Comparison of ENCODE assay signal across 9 cellular contexts in the genomic region with DNA sequence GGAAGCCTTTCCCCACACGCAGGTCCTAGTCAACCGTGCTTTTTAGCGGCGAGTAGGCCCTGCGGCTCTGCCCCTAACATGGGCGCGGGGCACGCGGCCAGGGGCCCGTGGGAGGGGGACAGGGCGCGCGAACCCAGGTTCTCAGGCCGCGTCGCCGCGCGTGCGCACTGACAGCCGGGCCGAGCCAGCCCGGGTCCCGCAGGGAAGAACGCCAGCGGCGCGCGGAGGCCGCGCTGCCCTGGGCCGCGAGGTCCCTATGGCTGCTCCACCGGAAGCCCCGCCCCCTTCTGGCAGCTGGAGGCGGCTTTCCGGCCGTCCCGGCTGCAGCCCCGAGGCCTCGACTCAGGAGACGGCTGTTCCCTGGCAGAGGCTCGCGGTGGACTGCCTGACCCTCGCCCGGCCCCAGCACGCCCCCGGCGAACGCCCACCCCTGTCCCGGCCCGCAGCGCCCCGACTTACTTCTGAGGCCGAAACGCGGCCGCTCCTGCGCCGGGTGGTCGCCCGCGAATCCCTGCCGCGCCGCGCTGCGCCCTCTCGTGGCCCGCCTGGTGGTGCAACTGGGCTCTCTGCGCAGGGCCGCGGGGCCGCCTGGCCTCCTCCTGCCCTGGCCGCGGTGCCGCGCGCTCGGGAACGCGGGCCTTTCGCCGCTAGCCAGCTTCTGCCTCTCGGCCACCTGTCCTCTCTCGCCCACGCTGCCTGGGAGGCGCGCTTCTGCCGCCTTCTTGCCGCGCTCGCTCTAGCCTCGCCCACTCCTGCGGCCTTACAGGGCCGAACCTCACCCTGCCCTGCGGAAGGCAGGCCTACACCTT. TPM values are rescaled to one million over a fixed set of nuclear protein-coding genes. Genes with fewer than 3 reads are reported as not detected.
DNase-seq lines count a peak whose midpoint lies in the region; ATAC-seq and TF ChIP-seq lines count a peak whose summit lies in the region.
"Had no signal": no experiment of that assay in that cellular context is flagged by ENCODE, and none has a peak within 500 bp of the region (broad histone marks: within the 10 kb centered on the region; RNA-seq: fewer than 3 reads in every experiment).

No MANE protein-coding gene starts in this region.

- DNase-seq in CD1c-positive myeloid dendritic cell (ENCODE audit: extremely low spot score) (peak; percentile 93), NCI-H524 treated with DMSO at 0.1 percent for 48 hours (lab: John Stamatoyannopoulos, UW) (peak; percentile 43), coronary artery (ENCODE audit: low spot score) (peak; percentile 93), left lung (peak; percentile 92 to 98)
- DNase-seq in activated CD4-positive, alpha-beta T cell treated with anti-CD3 and anti-CD28 coated beads, Interleukin-2, amount 10 ng/mL, durations not matched to agents 7 days and 5 days = peak; percentile 86
- peak; percentile 73 for DNase-seq in stimulated activated CD4-positive, alpha-beta T cell treated with anti-CD3 and anti-CD28 coated beads, Interleukin-2, amount 100 ng/mL, for 4 hours (ENCODE audit: low read depth)

- TF ChIP-seq CTCF in coronary artery (IDR thresholded peaks at IDR 0.05) (peak; percentile 93), left lung (IDR thresholded peaks at IDR 0.05) (peak; percentile 94)

- H3K4me3 Mint-ChIP-seq in activated CD4-positive, alpha-beta T cell treated with anti-CD3 and anti-CD28 coated beads, Interleukin-2, amount 10 ng/mL, durations not matched to agents 7 days and 5 days = peak overlapping the region; percentile 85

- ATAC-seq in GM19351 (IDR thresholded peaks at IDR 0.05; ENCODE audit: unreplicated experiment) (peak; percentile 91), HG03469 (IDR thresholded peaks at IDR 0.05; ENCODE audit: unreplicated experiment) (peak; percentile 68), left lung (peak; percentile 98)

- peaks cover 0 to 10% of the 10 kb centered on the region in 2 donors for H3K27me3 ChIP-seq in left lung

- H3K9me3 ChIP-seq in left lung = no peaks in the 10 kb centered on the region

- CTCF ChIA-PET in activated CD4-positive, alpha-beta T cell treated with anti-CD3 and anti-CD28 coated beads, Interleukin-2, amount 10 ng/mL, durations not matched to agents 7 days and 5 days (lab: Charles Lee) = interaction anchor here (0.6 to 2.8 kb wide), 14 partner anchors 9 to 1774 kb away, joined by 3 to 13 read pairs (median 4); partner anchors contain the start of genes HLCS and RIPPLY3

- peaks cover 2% of the 10 kb centered on the region for H3K36me3 Mint-ChIP-seq in activated CD4-positive, alpha-beta T cell treated with anti-CD3 and anti-CD28 coated beads, Interleukin-2, amount 10 ng/mL, durations not matched to agents 7 days and 5 days (ENCODE audit: low read depth)

- H3K4me3 ChIP-seq in coronary artery (peak overlapping the region; percentile 81), left lung (peak overlapping the region; percentile 52 to 58)

- H3K4me1 Mint-ChIP-seq in activated CD4-positive, alpha-beta T cell treated with anti-CD3 and anti-CD28 coated beads, Interleukin-2, amount 10 ng/mL, durations not matched to agents 7 days and 5 days = peaks cover 49% of the 10 kb centered on the region

- H3K27me3 Mint-ChIP-seq in activated CD4-positive, alpha-beta T cell treated with anti-CD3 and anti-CD28 coated beads, Interleukin-2, amount 10 ng/mL, durations not matched to agents 7 days and 5 days = no peaks in the 10 kb centered on the region

- peaks cover 3 to 6% of the 10 kb centered on the region in 2 donors for H3K4me1 ChIP-seq in left lung

- no peaks in the 10 kb centered on the region for H3K9me3 Mint-ChIP-seq in activated CD4-positive, alpha-beta T cell treated with anti-CD3 and anti-CD28 coated beads, Interleukin-2, amount 10 ng/mL, durations not matched to agents 7 days and 5 days

- H3K36me3 ChIP-seq in left lung = no peaks in the 10 kb centered on the region

- H3K27ac ChIP-seq in coronary artery (peak overlapping the region; percentile 84 to 94), left lung (peak overlapping the region; percentile 87 to 88)

- intact Hi-C loops in left lung (cut with DNase I) = no loop called here

- H3K27ac Mint-ChIP-seq in activated CD4-positive, alpha-beta T cell treated with anti-CD3 and anti-CD28 coated beads, Interleukin-2, amount 10 ng/mL, durations not matched to agents 7 days and 5 days = peak overlapping the region; percentile 92

- POLR2A ChIA-PET in activated CD4-positive, alpha-beta T cell treated with anti-CD3 and anti-CD28 coated beads, Interleukin-2, amount 10 ng/mL, durations not matched to agents 7 days and 5 days (lab: Charles Lee) = interaction anchor here (0.6 kb wide), 1 partner anchor 454 kb away, joined by 3 read pairs; no protein-coding TSS in a partner anchor

RNA-seq across cellular contexts. Expression of gene RIPPLY3, which starts 16.6 kb away (rescaled TPM):
- total RNA-seq in activated CD4-positive, alpha-beta T cell treated with anti-CD3 and anti-CD28 coated beads, Interleukin-2, amount 10 ng/mL, durations not matched to agents 7 days and 5 days = under 1 TPM in 1 of 2 experiments, not detected in 1; 0.17 TPM
- total RNA-seq in left lung = under 1 TPM; 0.13 to 0.35 TPM
- total RNA-seq: subcutaneous adipose tissue had no signal

RNA-seq across cellular contexts. Expression of gene HLCS, which starts 23.4 kb away (rescaled TPM):
- total RNA-seq in activated CD4-positive, alpha-beta T cell treated with anti-CD3 and anti-CD28 coated beads, Interleukin-2, amount 10 ng/mL, durations not matched to agents 7 days and 5 days = 10 to 100 TPM; 15.8 to 15.9 TPM
- 10 to 100 TPM; 17.4 to 25.3 TPM for total RNA-seq in left lung

Comparison
In these comparisons a context has a peak if more than half of its experiments do, and no peak if none do; other contexts are left out.
1. Peak in every context shown above with its lines: DNase-seq, ATAC-seq, H3K4me3 ChIP-seq and H3K27ac ChIP-seq.
2. DNase-seq: peak in every context shown above with its lines; median percentile 95 in left lung; 93 in CD1c-positive myeloid dendritic cell; 93 in coronary artery; 86 in activated CD4-positive, alpha-beta T cell treated with anti-CD3 and anti-CD28 coated beads, Interleukin-2, amount 10 ng/mL, durations not matched to agents 7 days and 5 days; 73 in stimulated activated CD4-positive, alpha-beta T cell treated with anti-CD3 and anti-CD28 coated beads, Interleukin-2, amount 100 ng/mL, for 4 hours; 43 in NCI-H524 treated with DMSO at 0.1 percent for 48 hours.